Comparison of ENCODE assay signal across 12 cellular contexts in genomic region chr12:124538194-124539082, GRCh38. TPM values are rescaled to one million over a fixed set of nuclear protein-coding genes. Genes with fewer than 3 reads are reported as not detected.
A peak's percentile ranks its signal among the peaks of the same experiment; 100 is the strongest.
DNase-seq lines count a peak whose midpoint lies in the region; ATAC-seq, FAIRE-seq and TF ChIP-seq lines count a peak whose summit lies in the region.
"Had no signal": no experiment of that assay in that cellular context is flagged by ENCODE, and none has a peak within 500 bp of the region (broad histone marks: within the 10 kb centered on the region; RNA-seq: fewer than 3 reads in every experiment).

No MANE protein-coding gene starts in this region.

- H3K27ac ChIP-seq in astrocyte (ENCODE audit: low read depth, low read length) (no peak overlapping the region), right lobe of liver (peak overlapping the region in 1 of 3 donors; percentile 43)

- no peaks in the 10 kb centered on the region for H3K9me3 Mint-ChIP-seq in activated CD4-positive, alpha-beta T cell treated with anti-CD3 and anti-CD28 coated beads, Interleukin-2, amount 10 ng/mL, durations not matched to agents 7 days and 5 days
- H3K9me3 Mint-ChIP-seq in astrocyte (ENCODE audit: unreplicated experiment) (peaks cover 1% of the 10 kb centered on the region), type B pancreatic cell (no peaks in the 10 kb centered on the region)
- no peaks in the 10 kb centered on the region for H3K9me3 Mint-ChIP-seq in stimulated activated naive CD8-positive, alpha-beta T cell treated with anti-CD3 and anti-CD28 coated beads, Interleukin-15, amount 100 ng/mL, for 72 hours

- peaks cover 13% of the 10 kb centered on the region for H3K4me1 Mint-ChIP-seq in activated CD4-positive, alpha-beta T cell treated with anti-CD3 and anti-CD28 coated beads, Interleukin-2, amount 10 ng/mL, durations not matched to agents 7 days and 5 days
- peaks cover 56% of the 10 kb centered on the region for H3K4me1 Mint-ChIP-seq in astrocyte (ENCODE audit: low read depth, unreplicated experiment)
- H3K4me1 Mint-ChIP-seq in type B pancreatic cell (ENCODE audit: unreplicated experiment) = peaks cover 36% of the 10 kb centered on the region
- H3K4me1 Mint-ChIP-seq in stimulated activated naive CD8-positive, alpha-beta T cell treated with anti-CD3 and anti-CD28 coated beads, Interleukin-15, amount 100 ng/mL, for 72 hours = peaks cover 55% of the 10 kb centered on the region

- peak overlapping the region; percentile 54 for H3K27ac Mint-ChIP-seq in activated CD4-positive, alpha-beta T cell treated with anti-CD3 and anti-CD28 coated beads, Interleukin-2, amount 10 ng/mL, durations not matched to agents 7 days and 5 days
- H3K27ac Mint-ChIP-seq in astrocyte (ENCODE audit: unreplicated experiment) (peak overlapping the region; percentile 53), type B pancreatic cell (peak overlapping the region; percentile 48)
- H3K27ac Mint-ChIP-seq in stimulated activated naive CD8-positive, alpha-beta T cell treated with anti-CD3 and anti-CD28 coated beads, Interleukin-15, amount 100 ng/mL, for 72 hours = peak overlapping the region in 1 of 2 donors; percentile 48

- H3K27me3 Mint-ChIP-seq in activated CD4-positive, alpha-beta T cell treated with anti-CD3 and anti-CD28 coated beads, Interleukin-2, amount 10 ng/mL, durations not matched to agents 7 days and 5 days = no peaks in the 10 kb centered on the region
- no peaks in the 10 kb centered on the region for H3K27me3 Mint-ChIP-seq in astrocyte (ENCODE audit: low read depth, unreplicated experiment)
- H3K27me3 Mint-ChIP-seq in type B pancreatic cell = no peaks in the 10 kb centered on the region
- H3K27me3 Mint-ChIP-seq in stimulated activated naive CD8-positive, alpha-beta T cell treated with anti-CD3 and anti-CD28 coated beads, Interleukin-15, amount 100 ng/mL, for 72 hours = no peaks in the 10 kb centered on the region

- FAIRE-seq in astrocyte (lab: Jason Lieb, UNC) = no peak
- FAIRE-seq: islet of Langerhans had no signal

- H3K36me3 Mint-ChIP-seq in activated CD4-positive, alpha-beta T cell treated with anti-CD3 and anti-CD28 coated beads, Interleukin-2, amount 10 ng/mL, durations not matched to agents 7 days and 5 days (ENCODE audit: low read depth) = no peaks in the 10 kb centered on the region
- peaks cover 11% of the 10 kb centered on the region for H3K36me3 Mint-ChIP-seq in astrocyte (ENCODE audit: low read depth, unreplicated experiment)
- H3K36me3 Mint-ChIP-seq in type B pancreatic cell = peaks cover 11% of the 10 kb centered on the region

- TF ChIP-seq CTCF in astrocyte (IDR thresholded peaks at IDR 0.05; ENCODE audit: insufficient read depth, low read depth, low read length) = no peak
- no peak for TF ChIP-seq CTCF in right lobe of liver (IDR thresholded peaks at IDR 0.05)
- no peak for TF ChIP-seq CTCF in type B pancreatic cell (conservative IDR thresholded peaks at IDR 0.05)

- H3K27me3 ChIP-seq in astrocyte (ENCODE audit: insufficient read depth, low read length) = no peaks in the 10 kb centered on the region
- H3K27me3 ChIP-seq in right lobe of liver = no peaks in the 10 kb centered on the region

- peak overlapping the region; percentile 44 for H3K4me2 ChIP-seq in astrocyte (ENCODE audit: low read length)

- no peak for TF ChIP-seq POLR2A in right lobe of liver (IDR thresholded peaks at IDR 0.05)

- H3K9me3 ChIP-seq in astrocyte (ENCODE audit: insufficient read depth, low read depth, low read length) = no peaks in the 10 kb centered on the region
- no peaks in the 10 kb centered on the region for H3K9me3 ChIP-seq in right lobe of liver

- H4K20me1 ChIP-seq in astrocyte (ENCODE audit: insufficient read depth, low read length) = peaks cover 87% of the 10 kb centered on the region

- 5% methylated on average over 9 of the region's 22 CpGs for WGBS in right lobe of liver (ENCODE audit: insufficient coverage, low coverage, low lambda C conversion rate, missing lambda C conversion rate)

- peaks cover 43% of the 10 kb centered on the region for H3K4me1 ChIP-seq in astrocyte (ENCODE audit: insufficient read depth, low read length)
- peaks cover 0 to 23% (median 11%) of the 10 kb centered on the region in 4 donors for H3K4me1 ChIP-seq in right lobe of liver

- no peak overlapping the region for H3K9ac ChIP-seq in astrocyte (ENCODE audit: low read length)

- ATAC-seq in right lobe of liver (peak; percentile 89 to 94 (median 90)), GM19035 (IDR thresholded peaks at IDR 0.05; ENCODE audit: unreplicated experiment) (no peak)
- ATAC-seq in stimulated activated naive CD8-positive, alpha-beta T cell treated with anti-CD3 and anti-CD28 coated beads, Interleukin-15, amount 100 ng/mL, for 72 hours = no peak

- intact Hi-C loops in right lobe of liver (cut with DNase I) = no loop called here

- H3K79me2 ChIP-seq in astrocyte (ENCODE audit: insufficient read depth, low read length) = peaks cover 85% of the 10 kb centered on the region

- H3K4me3 ChIP-seq in astrocyte (ENCODE audit: insufficient read depth, low read depth, low read length) = no peak overlapping the region
- no peak overlapping the region for H3K4me3 ChIP-seq in right lobe of liver

- DNase-seq in activated CD4-positive, alpha-beta T cell treated with anti-CD3 and anti-CD28 coated beads, Interleukin-2, amount 10 ng/mL, durations not matched to agents 7 days and 5 days = no peak
- DNase-seq in activated CD4-positive, alpha-beta T cell treated with anti-CD3 and anti-CD28 coated beads, Interleukin-2, amount 50 U/mL, for 1 hour = no peak
- DNase-seq in astrocyte (ENCODE audit: low read depth) (no peak), right lobe of liver (peak; percentile 81 to 92 (median 91)), type B pancreatic cell (ENCODE audit: extremely low spot score, unreplicated experiment) (no peak), NAMALWA (ENCODE audit: low spot score) (no peak)
- no peak for DNase-seq in stimulated activated naive CD8-positive, alpha-beta T cell treated with anti-CD3 and anti-CD28 coated beads, Interleukin-15, amount 100 ng/mL, for 72 hours
- DNase-seq: activated CD4-positive, CD25-positive, alpha-beta regulatory T cell; central memory CD4-positive, alpha-beta T cell; NCI-H2107 had no signal

- H3K36me3 ChIP-seq in astrocyte (ENCODE audit: insufficient read depth, low read length) = no peaks in the 10 kb centered on the region
- no peaks in the 10 kb centered on the region for H3K36me3 ChIP-seq in right lobe of liver

- POLR2A ChIA-PET in activated CD4-positive, alpha-beta T cell treated with anti-CD3 and anti-CD28 coated beads, Interleukin-2, amount 10 ng/mL, durations not matched to agents 7 days and 5 days (lab: Charles Lee) = no interaction called here

- CTCF ChIA-PET in activated CD4-positive, alpha-beta T cell treated with anti-CD3 and anti-CD28 coated beads, Interleukin-2, amount 10 ng/mL, durations not matched to agents 7 days and 5 days (lab: Charles Lee) = no interaction called here

- no peak overlapping the region for H3K4me3 Mint-ChIP-seq in activated CD4-positive, alpha-beta T cell treated with anti-CD3 and anti-CD28 coated beads, Interleukin-2, amount 10 ng/mL, durations not matched to agents 7 days and 5 days
- no peak overlapping the region for H3K4me3 Mint-ChIP-seq in astrocyte (ENCODE audit: unreplicated experiment)
- H3K4me3 Mint-ChIP-seq in type B pancreatic cell = peak overlapping the region; percentile 22
- no peak overlapping the region for H3K4me3 Mint-ChIP-seq in stimulated activated naive CD8-positive, alpha-beta T cell treated with anti-CD3 and anti-CD28 coated beads, Interleukin-15, amount 100 ng/mL, for 72 hours

- H2AFZ ChIP-seq in astrocyte (ENCODE audit: low read depth, low read length) = no peak overlapping the region

RNA-seq across cellular contexts. Expression of gene NCOR2, which starts 29.0 kb away (rescaled TPM):
- 100 to 1,000 TPM in 1 of 2 experiments, 10 to 100 TPM in 1; 96.4 to 102 TPM for total RNA-seq in activated CD4-positive, alpha-beta T cell treated with anti-CD3 and anti-CD28 coated beads, Interleukin-2, amount 10 ng/mL, durations not matched to agents 7 days and 5 days
- total RNA-seq in astrocyte (425 and 489 TPM in 2 replicates), right lobe of liver (10 to 100 TPM; 38.1 to 87.5 (median 45.0) TPM), type B pancreatic cell (ENCODE audit: low replicate concordance) (219 and 227 TPM in 2 replicates)

Comparison
In these comparisons a context has a peak if more than half of its experiments do, and no peak if none do; other contexts are left out.
1. DNase-seq: peak in right lobe of liver (3 of 3); none in activated CD4-positive, alpha-beta T cell treated with anti-CD3 and anti-CD28 coated beads, Interleukin-2, amount 10 ng/mL, durations not matched to agents 7 days and 5 days (single experiment), activated CD4-positive, alpha-beta T cell treated with anti-CD3 and anti-CD28 coated beads, Interleukin-2, amount 50 U/mL, for 1 hour (single experiment), astrocyte (single experiment), type B pancreatic cell (single experiment), stimulated activated naive CD8-positive, alpha-beta T cell treated with anti-CD3 and anti-CD28 coated beads, Interleukin-15, amount 100 ng/mL, for 72 hours (0 of 2) and NAMALWA (single experiment).
2. ATAC-seq: peak in right lobe of liver (4 of 4); none in GM19035 (single experiment) and stimulated activated naive CD8-positive, alpha-beta T cell treated with anti-CD3 and anti-CD28 coated beads, Interleukin-15, amount 100 ng/mL, for 72 hours (single experiment).